Comparison of ENCODE assay signal across 8 cellular contexts in genomic region chr17:72120878-72121163, GRCh38. TPM values are rescaled to one million over a fixed set of nuclear protein-coding genes. Genes with fewer than 3 reads are reported as not detected.
DNase-seq lines count a peak whose midpoint lies in the region; ATAC-seq and TF ChIP-seq lines count a peak whose summit lies in the region.

Gene SOX9, plus strand, starts transcription at chr17:72121020. Its CDS starts 372 bp downstream, at chr17:72121392.

- TF ChIP-seq EP300 in suprapubic skin (IDR thresholded peaks at IDR 0.05): no peak

- 2% methylated on average over 11 of the region's 11 CpGs for WGBS in suprapubic skin

- peak; percentile 95 for DNase-seq in DMS 273 treated with DMSO at 0.1 percent for 48 hours (lab: John Stamatoyannopoulos, UW)
- DNase-seq in NCI-H510A treated with DMSO at 0.1 percent for 48 hours (lab: John Stamatoyannopoulos, UW): peak; percentile 91
- DNase-seq in cerebellum (ENCODE audit: low spot score): peak; percentile 83
- DNase-seq in kidney tubule cell (ENCODE audit: low spot score): peak; percentile 97
- peak; percentile 88 to 91 for DNase-seq in suprapubic skin (ENCODE audit: low spot score in 2 of 2)
- DNase-seq in activated naive CD4-positive, alpha-beta T cell (lab: John Stamatoyannopoulos, UW): no peak

- H3K27me3 ChIP-seq in suprapubic skin: peaks cover 82% of the 10 kb centered on the region

- H3K36me3 ChIP-seq in suprapubic skin: peaks cover 3% of the 10 kb centered on the region

- H3K4me3 ChIP-seq in suprapubic skin: peak within 1 kb of the TSS; percentile 61

- H3K4me1 ChIP-seq in suprapubic skin: peaks cover 69% of the 10 kb centered on the region

- peak in 1 of 2 donors; percentile 20 for TF ChIP-seq POLR2A in suprapubic skin (IDR thresholded peaks at IDR 0.05)

- H3K9me3 ChIP-seq in suprapubic skin: no peaks in the 10 kb centered on the region

- H3K27ac ChIP-seq in suprapubic skin: peak within 1 kb of the TSS; percentile 78

- peak; percentile 87 for ATAC-seq in GM19324 (IDR thresholded peaks at IDR 0.05; ENCODE audit: low FRiP score, unreplicated experiment)
- peak; percentile 88 for ATAC-seq in HG03196 (IDR thresholded peaks at IDR 0.05; ENCODE audit: unreplicated experiment)

- TF ChIP-seq CTCF in suprapubic skin (IDR thresholded peaks at IDR 0.05): no peak

RNA-seq across cellular contexts. Expression of gene SOX9, which starts in this region (rescaled TPM):
- total RNA-seq in cerebellum (22.3 TPM), suprapubic skin (10 to 100 TPM; 30.0 to 52.3 (median 42.9) TPM)

Comparison
In these comparisons a context has a peak if more than half of its experiments do, and no peak if none do; other contexts are left out.
1. DNase-seq: peak in DMS 273 treated with DMSO at 0.1 percent for 48 hours (single experiment), NCI-H510A treated with DMSO at 0.1 percent for 48 hours (single experiment), cerebellum (single experiment), kidney tubule cell (single experiment) and suprapubic skin (2 of 2); none in activated naive CD4-positive, alpha-beta T cell (0 of 4).